In the genomic region with DNA sequence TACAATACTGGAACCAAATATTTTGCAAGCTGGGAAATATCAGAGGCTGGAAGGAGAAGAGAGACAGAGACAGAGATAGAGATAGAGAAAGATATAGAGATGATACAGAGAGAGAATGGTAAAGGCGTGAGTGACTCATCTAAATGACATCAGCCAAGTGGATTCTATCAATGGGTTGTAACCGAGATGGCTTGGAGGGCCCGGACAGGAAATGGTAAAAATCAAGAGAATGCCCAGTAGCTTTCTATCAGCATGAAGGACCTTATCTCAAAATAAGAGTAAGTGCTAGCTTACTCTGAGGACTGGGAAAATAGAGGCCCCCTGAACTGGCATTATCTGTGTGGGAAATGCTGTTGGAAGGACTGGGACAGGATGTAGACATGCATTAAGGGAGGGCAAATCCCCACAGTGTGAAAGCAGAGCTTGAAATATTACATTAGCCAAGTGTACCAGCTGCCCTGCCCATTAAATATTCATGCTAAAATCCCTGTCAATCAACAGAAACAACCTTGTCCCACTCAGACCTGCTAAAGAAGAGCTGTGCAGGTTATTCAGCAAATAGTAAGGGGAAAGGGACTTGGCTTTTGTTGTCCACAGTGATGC, we compare ENCODE assay signal across 19 cellular contexts.
DNase-seq lines count a peak whose midpoint lies in the region; ATAC-seq, FAIRE-seq and TF ChIP-seq lines count a peak whose summit lies in the region.
"Had no signal": no experiment of that assay in that cellular context is flagged by ENCODE, and none has a peak within 500 bp of the region (broad histone marks: within the 10 kb centered on the region; RNA-seq: fewer than 3 reads in every experiment).

No MANE protein-coding gene starts in this region.

- 86% methylated on average over 3 of the region's 3 CpGs; no CpG with 5 or more reads in 1 of the 2 experiments for WGBS in H1 (ENCODE audit: extremely low coverage in 1 of 2, insufficient coverage in 1 of 2, insufficient read length in 1 of 2, insufficient replicate concordance in 2 of 2, low coverage in 1 of 2, low lambda C conversion rate in 2 of 2, missing lambda C conversion rate in 1 of 2), 2 experiments

- H2AFZ ChIP-seq in H1 (ENCODE audit: low read length) = peak overlapping the region; percentile 4
- H2AFZ ChIP-seq: neural progenitor cell had no signal

- H3K23me2 ChIP-seq in H1 (ENCODE audit: low read depth, low read length) = no peaks in the 10 kb centered on the region

- TF ChIP-seq EP300 in H1 (IDR thresholded peaks at IDR 0.05; ENCODE audit: borderline replicate concordance in 1 of 2, low read depth in 2 of 2, low read length in 2 of 2) = no peak

- no peaks in the 10 kb centered on the region for H3K9me3 ChIP-seq in cardiac muscle cell (ENCODE audit: low read depth)
- H3K9me3 ChIP-seq in H1 (ENCODE audit: insufficient read depth in 2 of 2, low read depth in 1 of 2, low read length in 1 of 2) = no peaks in the 10 kb centered on the region
- H3K9me3 ChIP-seq: thoracic aorta had no signal

- peak overlapping the region; percentile 65 for H3K27ac ChIP-seq in cardiac muscle cell
- H3K27ac ChIP-seq in H1 (ENCODE audit: low read depth, low read length) = no peak overlapping the region
- H3K27ac ChIP-seq: neural progenitor cell, thoracic aorta had no signal

- H3K27me3 ChIP-seq in cardiac muscle cell = no peaks in the 10 kb centered on the region
- no peaks in the 10 kb centered on the region for H3K27me3 ChIP-seq in H1 (replicated peaks in 1 of 4; ENCODE audit: control insufficient read depth in 3 of 4, extremely low read depth in 1 of 4, insufficient read depth in 3 of 4, low read length in 3 of 4)
- H3K27me3 ChIP-seq: neural progenitor cell had no signal

- no peak overlapping the region for H3K14ac ChIP-seq in H1 (ENCODE audit: insufficient read length)

- no peak overlapping the region for H2BK12ac ChIP-seq in H1 (ENCODE audit: low read depth, low read length)

- no peak overlapping the region for H3K4ac ChIP-seq in H1 (replicated peaks; ENCODE audit: insufficient read length, low read depth, low read length)

- no peak overlapping the region for H3K4me3 Mint-ChIP-seq in T-helper 2 cell treated with Interferon-gamma antibody and Interleukin-4, amounts not matched to agents 5 μg/mL and 100 μg/mL, for 36 hours
- H3K4me3 Mint-ChIP-seq: HFFc6, neural progenitor cell had no signal

- TF ChIP-seq RAD21 in H1 (IDR thresholded peaks at IDR 0.05 in 1 of 2, conservative IDR thresholded peaks at IDR 0.05 in 1 of 2; ENCODE audit: low read depth in 2 of 2, low read length in 2 of 2) = no peak

- H3K23ac ChIP-seq in H1 (ENCODE audit: insufficient read length) = no peak overlapping the region

- H3K4me3 ChIP-seq in cardiac muscle cell = no peak overlapping the region
- no peak overlapping the region for H3K4me3 ChIP-seq in H1 (ENCODE audit: extremely low read depth in 1 of 4, insufficient read depth in 2 of 4, low read depth in 3 of 4, low read length in 4 of 4)
- H3K4me3 ChIP-seq: neural progenitor cell, thoracic aorta had no signal

- intact Hi-C loops in Right ventricle myocardium superior (cut with DNase I) = no loop called here
- intact Hi-C loops in Right ventricle myocardium inferior (cut with DNase I) = no loop called here

- no peak overlapping the region for H3K4me2 ChIP-seq in H1 (ENCODE audit: insufficient read depth in 1 of 2, low read depth in 2 of 2, low read length in 2 of 2)
- H3K4me2 ChIP-seq: neural progenitor cell had no signal

- no peaks in the 10 kb centered on the region for H3K79me1 ChIP-seq in H1 (ENCODE audit: low read depth, low read length)

- FAIRE-seq in H1 (lab: Jason Lieb, UNC) = no peak

- H3K36me3 ChIP-seq in cardiac muscle cell = no peaks in the 10 kb centered on the region
- no peaks in the 10 kb centered on the region for H3K36me3 ChIP-seq in H1 (ENCODE audit: control insufficient read depth in 2 of 4, insufficient read depth in 4 of 4, low read length in 3 of 4)
- H3K36me3 ChIP-seq: neural progenitor cell, thoracic aorta had no signal

- DNase-seq in cardiac muscle cell (ENCODE audit: low read depth in 1 of 2, low spot score in 1 of 2) (peak; percentile 6 to 27), Right ventricle myocardium superior (no peak), OCI-M1 (lab: John Stamatoyannopoulos, UW) (peak; percentile 39), H1 (ENCODE audit: low read depth in 1 of 2, low spot score in 2 of 2) (peak in 1 of 2 experiments; percentile 36), superior temporal gyrus (ENCODE audit: extremely low spot score) (no peak), Right ventricle myocardium inferior (ENCODE audit: missing footprints) (no peak)
- DNase-seq in T-helper 2 cell treated with Interferon-gamma antibody and Interleukin-4, amounts not matched to agents 5 μg/mL and 100 μg/mL, for 36 hours (ENCODE audit: low spot score) = no peak
- DNase-seq: activated CD4-positive, alpha-beta T cell treated with anti-CD3 and anti-CD28 coated beads for 48 hours; activated T-cell treated with anti-CD3 and anti-CD28 coated beads for 4 hours; central memory CD4-positive, alpha-beta T cell; effector memory CD8-positive, alpha-beta T cell; HFFc6; NCI-H187; right cardiac atrium; stimulated activated CD8-positive, alpha-beta memory T cell treated with anti-CD3 and anti-CD28 coated beads, Interleukin-4, amount 100 ng/mL, for 48 hours; T-helper 9 cell had no signal

- no peak overlapping the region for H2BK20ac ChIP-seq in H1 (ENCODE audit: low read length)

- no peak overlapping the region for H4K8ac ChIP-seq in H1 (ENCODE audit: extremely low read depth, insufficient read depth, low read length)

- no peaks in the 10 kb centered on the region for H4K20me1 ChIP-seq in H1 (replicated peaks in 1 of 2; ENCODE audit: control insufficient read depth in 1 of 2, insufficient read depth in 2 of 2, low read length in 2 of 2)

- no peaks in the 10 kb centered on the region for H3K9me3 Mint-ChIP-seq in T-helper 2 cell treated with Interferon-gamma antibody and Interleukin-4, amounts not matched to agents 5 μg/mL and 100 μg/mL, for 36 hours
- H3K9me3 Mint-ChIP-seq: effector memory CD8-positive, alpha-beta T cell had no signal

- H3K36me3 Mint-ChIP-seq in T-helper 2 cell treated with Interferon-gamma antibody and Interleukin-4, amounts not matched to agents 5 μg/mL and 100 μg/mL, for 36 hours (ENCODE audit: low read depth) = no peaks in the 10 kb centered on the region
- H3K36me3 Mint-ChIP-seq: neural progenitor cell had no signal

- H2BK15ac ChIP-seq in H1 (ENCODE audit: low read length) = no peak overlapping the region

- CTCF ChIA-PET in H1 (lab: Charles Lee; ENCODE audit: partially characterized antibody) = interaction anchor here (0.7 to 1.6 kb wide), 3 partner anchors 9 to 67 kb away, joined by 3 to 4 read pairs (median 3); no protein-coding TSS in a partner anchor

- no peak overlapping the region for H2BK5ac ChIP-seq in H1 (ENCODE audit: low read depth, low read length)

- TF ChIP-seq CTCF in cardiac muscle cell (IDR thresholded peaks at IDR 0.05; ENCODE audit: low read depth, low read length) (no peak), H1 (IDR thresholded peaks at IDR 0.05; ENCODE audit: control extremely low read depth in 1 of 3, insufficient read depth in 1 of 3, low read depth in 1 of 3, low read length in 3 of 3) (no peak)

- ATAC-seq in Right ventricle myocardium superior (ENCODE audit: poor library complexity) (no peak), HG03196 (IDR thresholded peaks at IDR 0.05; ENCODE audit: unreplicated experiment) (no peak), Right ventricle myocardium inferior (no peak)
- ATAC-seq: effector memory CD8-positive, alpha-beta T cell; right cardiac atrium had no signal

- H2BK120ac ChIP-seq in H1 (replicated peaks; ENCODE audit: low read depth, low read length) = no peak overlapping the region

- H3K18ac ChIP-seq in H1 (ENCODE audit: extremely low read depth, low read length) = no peak overlapping the region

- POLR2A ChIA-PET in H1 (lab: Charles Lee; ENCODE audit: partially characterized antibody) = interaction anchor here (0.9 kb wide), 1 partner anchor 76 kb away, joined by 4 read pairs; a partner anchor contains a TSS

- peaks cover 3% of the 10 kb centered on the region for H3K27me3 Mint-ChIP-seq in T-helper 2 cell treated with Interferon-gamma antibody and Interleukin-4, amounts not matched to agents 5 μg/mL and 100 μg/mL, for 36 hours (ENCODE audit: low read depth)

- no peak overlapping the region for H2AK5ac ChIP-seq in H1 (ENCODE audit: low read depth, low read length)

- no peak for TF ChIP-seq POLR2A in H1 (IDR thresholded peaks at IDR 0.05; ENCODE audit: control extremely low read depth in 1 of 2, low read depth in 2 of 2, low read length in 2 of 2)

- H3K27ac Mint-ChIP-seq in T-helper 2 cell treated with Interferon-gamma antibody and Interleukin-4, amounts not matched to agents 5 μg/mL and 100 μg/mL, for 36 hours = no peak overlapping the region
- H3K27ac Mint-ChIP-seq: effector memory CD8-positive, alpha-beta T cell; HFFc6; neural progenitor cell had no signal

- H3K4me1 ChIP-seq in cardiac muscle cell (ENCODE audit: low read depth) (peaks cover 15% of the 10 kb centered on the region), H1 (replicated peaks in 1 of 4; ENCODE audit: control insufficient read depth in 3 of 4, insufficient read depth in 4 of 4, low read length in 3 of 4) (peaks cover 0 to 10% (median 4%) of the 10 kb centered on the region in 4 experiments; a peak in 5 of 7 replicates)
- H3K4me1 ChIP-seq: neural progenitor cell had no signal

- no peaks in the 10 kb centered on the region for H3K79me2 ChIP-seq in H1 (ENCODE audit: control insufficient read depth in 1 of 2, insufficient read depth in 2 of 2, low read length in 2 of 2)

- H4K91ac ChIP-seq in H1 (replicated peaks; ENCODE audit: insufficient read length, low read length) = no peak overlapping the region

- peaks cover 2% of the 10 kb centered on the region for H3K4me1 Mint-ChIP-seq in T-helper 2 cell treated with Interferon-gamma antibody and Interleukin-4, amounts not matched to agents 5 μg/mL and 100 μg/mL, for 36 hours (ENCODE audit: low read depth)

- no peak overlapping the region for H3K9ac ChIP-seq in H1 (replicated peaks in 1 of 4; ENCODE audit: extremely low read depth in 1 of 4, low read depth in 3 of 4, low read length in 3 of 4)
- H3K9ac ChIP-seq: neural progenitor cell had no signal

- H3K56ac ChIP-seq in H1 (replicated peaks; ENCODE audit: insufficient read length, low read depth, low read length) = no peak overlapping the region

- no peak overlapping the region for H4K5ac ChIP-seq in H1 (ENCODE audit: insufficient read length, low read depth, low read length)

TF ChIP-seq in H1, 55 proteins besides CTCF, POLR2A, EP300 and RAD21:
- TF ChIP-seq BACH1 (IDR thresholded peaks at IDR 0.05; ENCODE audit: low read length) (no peak), JUND (IDR thresholded peaks at IDR 0.05; ENCODE audit: low read length) (0 out of 2 replicates have a peak, but pooled peaks have one; percentile 44)

Comparison
In these comparisons a context has a peak if more than half of its experiments do, and no peak if none do; other contexts are left out.
1. DNase-seq: peak in cardiac muscle cell (2 of 2) and OCI-M1 (single experiment); none in Right ventricle myocardium superior (single experiment), superior temporal gyrus (single experiment), Right ventricle myocardium inferior (single experiment) and T-helper 2 cell treated with Interferon-gamma antibody and Interleukin-4, amounts not matched to agents 5 μg/mL and 100 μg/mL, for 36 hours (single experiment).